18 cellular contexts compared by ENCODE assay signal in genomic region chr9:81610739-81611107, GRCh38.
"Had no signal": no experiment of that assay in that cellular context is flagged by ENCODE, and none has a peak within 500 bp of the region (broad histone marks: within the 10 kb centered on the region; RNA-seq: fewer than 3 reads in every experiment).

No MANE protein-coding gene starts in this region.

- DNase-seq: activated B cell treated with CpG ODN at 0.5 μM for 24 hours; activated CD4-positive, alpha-beta T cell treated with anti-CD3 and anti-CD28 coated beads for 48 hours; activated CD8-positive, alpha-beta memory T cell treated with anti-CD3 and anti-CD28 coated beads, Interleukin-2, amount 50 U/mL, for 4 hours; activated CD8-positive, alpha-beta T cell treated with anti-CD3 and anti-CD28 coated beads for 36 hours; activated gamma-delta T cell treated with Interleukin-2 at 50 U/mL for 16 hours; amniotic stem cell; effector memory CD4-positive, alpha-beta T cell; foreskin melanocyte; heart right ventricle; left cardiac atrium; lower lobe of right lung; ovary; SJCRH30; stimulated activated CD4-positive, alpha-beta T cell treated with anti-CD3 and anti-CD28 coated beads, Interleukin-2, amount 100 ng/mL, for 48 hours; stimulated activated naive B cell treated with anti-CD40 and anti-IgM and Interleukin-4, amounts not matched to agents 10 μg/mL and 1 μg/mL and 100 μg/mL, for 72 hours; substantia nigra; transverse colon had no signal

- H3K4me1 ChIP-seq: lower lobe of right lung had no signal

- ATAC-seq: activated CD8-positive, alpha-beta T cell treated with anti-CD3 and anti-CD28 coated beads for 36 hours; heart right ventricle; left cardiac atrium had no signal

- H3K27me3 ChIP-seq: heart right ventricle, ovary, SJCRH30, transverse colon had no signal

- H3K9me3 ChIP-seq: heart right ventricle, lower lobe of right lung, ovary, SJCRH30, transverse colon had no signal

- H3K4me3 ChIP-seq: heart right ventricle, lower lobe of right lung, ovary, SJCRH30, transverse colon had no signal

- FAIRE-seq: TTC549 had no signal

- H3K27ac ChIP-seq: lower lobe of right lung, ovary, SJCRH30 had no signal

- H3K36me3 ChIP-seq: ovary had no signal
